In genomic region chr2:121289271-121289670, GRCh38 we compare ENCODE assay signal across 19 cellular contexts. TPM values are rescaled to one million over a fixed set of nuclear protein-coding genes. Genes with fewer than 3 reads are reported as not detected.
DNase-seq lines count a peak whose midpoint lies in the region; ATAC-seq and TF ChIP-seq lines count a peak whose summit lies in the region.
"Had no signal": no experiment of that assay in that cellular context is flagged by ENCODE, and none has a peak within 500 bp of the region (broad histone marks: within the 10 kb centered on the region; RNA-seq: fewer than 3 reads in every experiment).

No MANE protein-coding gene starts in this region.

- H3K27ac ChIP-seq in right atrium auricular region (no peak overlapping the region), left ventricle myocardium inferior (replicated peaks) (no peak overlapping the region)
- H3K27ac ChIP-seq: 22Rv1, A549, GM23248 had no signal

- no peak overlapping the region for H3K4me3 ChIP-seq in right atrium auricular region
- H3K4me3 ChIP-seq in left ventricle myocardium inferior = no peak overlapping the region
- H3K4me3 ChIP-seq: A549, GM23248 had no signal

- ATAC-seq in HG03520 (IDR thresholded peaks at IDR 0.05; ENCODE audit: unreplicated experiment) = no peak
- ATAC-seq: A549, HCT116 had no signal

- no peaks in the 10 kb centered on the region for H3K36me3 Mint-ChIP-seq in type B pancreatic cell
- H3K36me3 Mint-ChIP-seq: CD4-positive, alpha-beta memory T cell had no signal

- H3K4me1 ChIP-seq in right atrium auricular region = peaks cover 0 to 17% of the 10 kb centered on the region in 2 donors
- H3K4me1 ChIP-seq in left ventricle myocardium inferior = peaks cover 17% of the 10 kb centered on the region

- no peaks in the 10 kb centered on the region for H3K27me3 ChIP-seq in right atrium auricular region
- H3K27me3 ChIP-seq in left ventricle myocardium inferior (ENCODE audit: low read depth) = peaks cover 17% of the 10 kb centered on the region

- no peak overlapping the region for H3K4me3 Mint-ChIP-seq in type B pancreatic cell
- H3K4me3 Mint-ChIP-seq: CD4-positive, alpha-beta memory T cell; H9 had no signal

- no peak overlapping the region for H3K27ac Mint-ChIP-seq in type B pancreatic cell
- H3K27ac Mint-ChIP-seq: CD4-positive, alpha-beta memory T cell; H9 had no signal

- H3K9me3 Mint-ChIP-seq in type B pancreatic cell = no peaks in the 10 kb centered on the region
- H3K9me3 Mint-ChIP-seq: CD4-positive, alpha-beta memory T cell had no signal

- TF ChIP-seq CTCF in right atrium auricular region (IDR thresholded peaks at IDR 0.05) (no peak), left ventricle myocardium inferior (IDR thresholded peaks at IDR 0.05; ENCODE audit: borderline replicate concordance) (no peak), type B pancreatic cell (conservative IDR thresholded peaks at IDR 0.05) (no peak)

- no peaks in the 10 kb centered on the region for H3K36me3 ChIP-seq in right atrium auricular region
- no peaks in the 10 kb centered on the region for H3K36me3 ChIP-seq in left ventricle myocardium inferior

- peaks cover 41% of the 10 kb centered on the region for H3K27me3 Mint-ChIP-seq in type B pancreatic cell

- H3K4me1 Mint-ChIP-seq in type B pancreatic cell (ENCODE audit: unreplicated experiment) = no peaks in the 10 kb centered on the region

- DNase-seq in right atrium auricular region (ENCODE audit: low spot score) (peak; percentile 54), left ventricle myocardium inferior (no peak), ecto neural progenitor cell (ENCODE audit: low spot score) (peak; percentile 39), type B pancreatic cell (ENCODE audit: extremely low spot score, unreplicated experiment) (peak; percentile 40), activated gamma-delta T cell (lab: John Stamatoyannopoulos, UW) (no peak), A172 (ENCODE audit: low spot score) (no peak)
- DNase-seq: ACHN; C1 segment of cervical spinal cord; Calu3; CD4-positive, alpha-beta memory T cell; COR-L47; DMS53; GF-D8; GM23248; H9 had no signal

- intact Hi-C loops in left ventricle myocardium inferior (cut with micrococcal nuclease) = no loop called here

- H3K9me3 ChIP-seq in right atrium auricular region (no peaks in the 10 kb centered on the region), left ventricle myocardium inferior (replicated peaks) (no peaks in the 10 kb centered on the region)
- H3K9me3 ChIP-seq: A549 had no signal

RNA-seq across cellular contexts. Expression of gene TFCP2L1, which starts 4.3 kb away (rescaled TPM):
- under 1 TPM; 0.28 to 0.44 TPM for total RNA-seq in right atrium auricular region
- total RNA-seq in left ventricle myocardium inferior = 0.14 TPM
- 3.0 and 4.6 TPM in 2 replicates for total RNA-seq in type B pancreatic cell (ENCODE audit: low replicate concordance)
- total RNA-seq in A172 (2014; rRNA removed; shearing (Covaris generic)) = 0.26 and 0.34 TPM in 2 replicates
- total RNA-seq: GM23248 had no signal

Comparison
In these comparisons a context has a peak if more than half of its experiments do, and no peak if none do; other contexts are left out.
1. DNase-seq: peak in right atrium auricular region (single experiment), ecto neural progenitor cell (single experiment) and type B pancreatic cell (single experiment); none in left ventricle myocardium inferior (single experiment), activated gamma-delta T cell (single experiment) and A172 (single experiment).